In the genomic region with DNA sequence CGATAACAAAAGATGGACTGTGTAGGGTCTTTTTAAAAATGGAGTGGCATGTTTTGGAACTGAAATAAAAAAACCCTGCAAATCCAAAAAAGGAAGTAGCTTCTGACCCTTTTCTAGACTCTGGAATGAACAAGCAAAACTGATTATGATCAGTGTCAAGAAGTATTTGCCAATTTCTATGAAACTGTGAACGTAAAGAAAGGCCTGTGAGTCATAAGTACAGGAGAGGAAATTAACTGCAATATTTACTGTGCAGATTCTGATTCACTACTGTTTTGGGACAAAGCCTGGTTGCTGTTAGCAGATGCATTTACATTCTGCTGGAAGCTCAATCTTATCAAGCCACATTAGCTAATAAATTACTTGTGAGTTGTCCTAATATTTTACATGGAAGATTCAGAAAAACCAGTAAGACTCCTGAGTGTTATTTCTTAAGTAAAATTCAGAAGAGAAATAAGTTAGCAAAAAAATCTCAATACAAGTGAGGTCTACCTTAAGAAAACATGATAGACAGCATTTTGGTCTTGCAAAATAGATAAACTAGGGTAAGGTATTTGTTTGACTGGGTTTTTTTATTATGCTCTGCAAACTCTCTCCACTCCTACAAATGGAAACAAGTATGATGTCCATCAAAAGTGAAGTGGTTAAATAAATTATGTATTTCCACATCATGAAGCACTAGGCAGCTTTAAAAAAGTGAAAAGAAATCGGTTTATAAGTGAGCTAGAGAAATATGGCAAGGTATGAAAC, we compare ENCODE assay signal across 8 cellular contexts.
DNase-seq lines count a peak whose midpoint lies in the region; ATAC-seq lines count a peak whose summit lies in the region.

No MANE protein-coding gene starts in this region.

- ATAC-seq in GM18907 (IDR thresholded peaks at IDR 0.05; ENCODE audit: unreplicated experiment) (peak; percentile 84), HG03060 (IDR thresholded peaks at IDR 0.05; ENCODE audit: low read depth, unreplicated experiment) (peak; percentile 84)

- DNase-seq in SW480 (ENCODE audit: low spot score) (peak; percentile 12), glomerular visceral epithelial cell (ENCODE audit: extremely low spot score) (peak; percentile 62), nucleus accumbens (lab: John Stamatoyannopoulos, UW) (no peak), HK-2 (ENCODE audit: unreplicated experiment) (no peak), UCSD-AML1 (lab: John Stamatoyannopoulos, UW; ENCODE audit: unreplicated experiment) (no peak)
- no peak for DNase-seq in stimulated activated CD4-positive, alpha-beta T cell treated with anti-CD3 and anti-CD28 coated beads, Interleukin-4, amount 100 ng/mL, for 1 hour

Comparison
In these comparisons a context has a peak if more than half of its experiments do, and no peak if none do; other contexts are left out.
1. DNase-seq: peak in SW480 (single experiment) and glomerular visceral epithelial cell (single experiment); none in nucleus accumbens (0 of 56), HK-2 (single experiment), UCSD-AML1 (single experiment) and stimulated activated CD4-positive, alpha-beta T cell treated with anti-CD3 and anti-CD28 coated beads, Interleukin-4, amount 100 ng/mL, for 1 hour (single experiment).